In the genomic region with DNA sequence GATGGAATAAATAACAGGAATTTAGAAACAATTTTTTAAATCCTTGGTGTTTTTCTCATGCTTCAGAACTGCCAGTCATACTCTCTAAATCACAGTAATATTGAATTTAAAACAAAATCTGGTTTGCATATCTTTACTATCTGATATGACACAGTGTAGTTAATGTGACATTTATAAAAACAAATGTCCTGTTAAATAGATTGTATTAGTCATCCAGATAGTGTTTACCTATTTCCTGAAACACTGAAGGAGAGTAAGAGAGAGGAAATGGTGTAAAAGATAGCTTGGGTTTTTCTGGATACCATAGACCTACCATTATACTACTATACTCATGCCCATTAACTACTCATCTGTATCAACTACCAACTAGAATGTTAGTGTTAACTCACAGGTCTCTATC, we compare ENCODE assay signal across 16 cellular contexts.
DNase-seq lines count a peak whose midpoint lies in the region; ATAC-seq and TF ChIP-seq lines count a peak whose summit lies in the region.
"Had no signal": no experiment of that assay in that cellular context is flagged by ENCODE, and none has a peak within 500 bp of the region (broad histone marks: within the 10 kb centered on the region; RNA-seq: fewer than 3 reads in every experiment).

No MANE protein-coding gene starts in this region.

- intact Hi-C loops in PC-3 (cut with micrococcal nuclease), result loop anchor here (2.0 kb wide), 1 partner anchor 19 kb away; no protein-coding TSS in a partner anchor
- intact Hi-C loops in Right ventricle myocardium inferior (cut with DNase I), result no loop called here

- no peak for TF ChIP-seq CTCF in PC-3 (conservative IDR thresholded peaks at IDR 0.05; ENCODE audit: low read depth, low read length)

- H4K20me1 ChIP-seq in PC-3 (ENCODE audit: low read length), result no peaks in the 10 kb centered on the region
- H4K20me1 ChIP-seq: BLaER1 had no signal

- no peak overlapping the region for H3K4me3 ChIP-seq in PC-3 (ENCODE audit: low read length)
- H3K4me3 ChIP-seq: BLaER1, GM12878, GM23338 had no signal

- no peaks in the 10 kb centered on the region for H3K27me3 ChIP-seq in PC-3 (ENCODE audit: low read length)
- H3K27me3 ChIP-seq: BLaER1 had no signal

- no peaks in the 10 kb centered on the region for H3F3A ChIP-seq in PC-3 (ENCODE audit: low read length, unreplicated experiment)

- H3K79me2 ChIP-seq in PC-3 (ENCODE audit: low read length), result no peaks in the 10 kb centered on the region

- no peak overlapping the region for H3K9ac ChIP-seq in PC-3 (ENCODE audit: low read length)
- H3K9ac ChIP-seq: BLaER1 had no signal

- peaks cover 13% of the 10 kb centered on the region for H3K4me1 ChIP-seq in PC-3 (ENCODE audit: insufficient read depth, low read length)

- DNase-seq in A172 (ENCODE audit: low spot score) (peak; percentile 37), PC-3 (peak; percentile 25), Right ventricle myocardium inferior (ENCODE audit: missing footprints) (no peak), C1 segment of cervical spinal cord (lab: John Stamatoyannopoulos, UW) (no peak)
- DNase-seq: CD4-positive, alpha-beta T cell; CD8-positive, alpha-beta memory T cell; DMS 273 treated with DMSO at 0.1 percent for 48 hours; DND-41; GDM1; H9 had no signal

- H2AFZ ChIP-seq in PC-3 (ENCODE audit: low read length), result no peak overlapping the region
- H2AFZ ChIP-seq: GM23338 had no signal

- no peak overlapping the region for H3K27ac ChIP-seq in PC-3 (ENCODE audit: low read length)
- H3K27ac ChIP-seq: BLaER1 had no signal

- H3K4me2 ChIP-seq in PC-3 (ENCODE audit: low read length), result no peak overlapping the region
- H3K4me2 ChIP-seq: BLaER1, GM23338 had no signal

- ATAC-seq in PC-3 (peak; percentile 84), SK-N-SH treated with all-trans-retinoic acid at 6 μM for 48 hours (peak; percentile 91), GM21717 (IDR thresholded peaks at IDR 0.05; ENCODE audit: unreplicated experiment) (no peak), Right ventricle myocardium inferior (no peak)
- ATAC-seq: GM12878, GM23338, HCT116 had no signal

- H3K9me2 ChIP-seq in PC-3 (replicated peaks; ENCODE audit: low read length), result no peaks in the 10 kb centered on the region

- POLR2A ChIA-PET in PC-3 (lab: Charles Lee; ENCODE audit: unreplicated experiment), result no interaction called here

- CTCF ChIA-PET in PC-3 (lab: Charles Lee), result no interaction called here

- H3K36me3 ChIP-seq in PC-3 (ENCODE audit: low read depth, low read length), result no peaks in the 10 kb centered on the region
- H3K36me3 ChIP-seq: BLaER1 had no signal

- no TSS peak for BruUV-seq in PC-3 (replicated peaks; lab: Mats Ljungman, UMichigan)

- H3K9me3 ChIP-seq in PC-3 (ENCODE audit: low read length), result no peaks in the 10 kb centered on the region

TF ChIP-seq in SK-N-SH treated with all-trans-retinoic acid at 6 μM for 48 hours, 23 proteins besides CTCF, POLR2A, EP300 and RAD21 (continues in another document):
- TF ChIP-seq OSR1 (CRISPR knock-in tag; IDR thresholded peaks at IDR 0.05), result no peak
- TF ChIP-seq, protein P1, sequence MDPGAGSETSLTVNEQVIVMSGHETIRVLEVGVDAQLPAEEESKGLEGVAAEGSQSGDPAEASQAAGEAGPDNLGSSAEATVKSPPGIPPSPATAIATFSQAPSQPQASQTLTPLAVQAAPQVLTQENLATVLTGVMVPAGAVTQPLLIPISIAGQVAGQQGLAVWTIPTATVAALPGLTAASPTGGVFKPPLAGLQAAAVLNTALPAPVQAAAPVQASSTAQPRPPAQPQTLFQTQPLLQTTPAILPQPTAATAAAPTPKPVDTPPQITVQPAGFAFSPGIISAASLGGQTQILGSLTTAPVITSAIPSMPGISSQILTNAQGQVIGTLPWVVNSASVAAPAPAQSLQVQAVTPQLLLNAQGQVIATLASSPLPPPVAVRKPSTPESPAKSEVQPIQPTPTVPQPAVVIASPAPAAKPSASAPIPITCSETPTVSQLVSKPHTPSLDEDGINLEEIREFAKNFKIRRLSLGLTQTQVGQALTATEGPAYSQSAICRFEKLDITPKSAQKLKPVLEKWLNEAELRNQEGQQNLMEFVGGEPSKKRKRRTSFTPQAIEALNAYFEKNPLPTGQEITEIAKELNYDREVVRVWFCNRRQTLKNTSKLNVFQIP (CRISPR knock-in tag; IDR thresholded peaks at IDR 0.05; ENCODE audit: borderline replicate concordance, low read depth), result no peak
- no peak for TF ChIP-seq GLIS3 (CRISPR knock-in tag; IDR thresholded peaks at IDR 0.05)
- TF ChIP-seq RARB (CRISPR knock-in tag; IDR thresholded peaks at IDR 0.05), result peak; percentile 92
- peak; percentile 90; the same call in 1 of the 2 replicates for TF ChIP-seq ESRRG (CRISPR knock-in tag; IDR thresholded peaks at IDR 0.05)
- no peak for TF ChIP-seq CSDC2 (CRISPR knock-in tag; IDR thresholded peaks at IDR 0.05)
- TF ChIP-seq, protein P2, sequence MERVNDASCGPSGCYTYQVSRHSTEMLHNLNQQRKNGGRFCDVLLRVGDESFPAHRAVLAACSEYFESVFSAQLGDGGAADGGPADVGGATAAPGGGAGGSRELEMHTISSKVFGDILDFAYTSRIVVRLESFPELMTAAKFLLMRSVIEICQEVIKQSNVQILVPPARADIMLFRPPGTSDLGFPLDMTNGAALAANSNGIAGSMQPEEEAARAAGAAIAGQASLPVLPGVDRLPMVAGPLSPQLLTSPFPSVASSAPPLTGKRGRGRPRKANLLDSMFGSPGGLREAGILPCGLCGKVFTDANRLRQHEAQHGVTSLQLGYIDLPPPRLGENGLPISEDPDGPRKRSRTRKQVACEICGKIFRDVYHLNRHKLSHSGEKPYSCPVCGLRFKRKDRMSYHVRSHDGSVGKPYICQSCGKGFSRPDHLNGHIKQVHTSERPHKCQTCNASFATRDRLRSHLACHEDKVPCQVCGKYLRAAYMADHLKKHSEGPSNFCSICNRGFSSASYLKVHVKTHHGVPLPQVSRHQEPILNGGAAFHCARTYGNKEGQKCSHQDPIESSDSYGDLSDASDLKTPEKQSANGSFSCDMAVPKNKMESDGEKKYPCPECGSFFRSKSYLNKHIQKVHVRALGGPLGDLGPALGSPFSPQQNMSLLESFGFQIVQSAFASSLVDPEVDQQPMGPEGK (CRISPR knock-in tag; IDR thresholded peaks at IDR 0.05; ENCODE audit: borderline replicate concordance), result peak; percentile 91
- TF ChIP-seq ZNF70 (CRISPR knock-in tag; IDR thresholded peaks at IDR 0.05), result no peak
- no peak for TF ChIP-seq PPARA (CRISPR knock-in tag; IDR thresholded peaks at IDR 0.05; ENCODE audit: borderline replicate concordance)
- TF ChIP-seq ZNF565 (CRISPR knock-in tag; conservative IDR thresholded peaks at IDR 0.05; ENCODE audit: low read depth), result no peak
- peak; percentile 98 for TF ChIP-seq ISL1 (CRISPR knock-in tag; IDR thresholded peaks at IDR 0.05)
- TF ChIP-seq TOX (CRISPR knock-in tag; IDR thresholded peaks at IDR 0.05; ENCODE audit: borderline replicate concordance), result peak; percentile 95
- TF ChIP-seq ZNF8 (CRISPR knock-in tag; IDR thresholded peaks at IDR 0.05), result peak; percentile 35; the same call in 1 of the 2 replicates
- no peak for TF ChIP-seq ZFP3 (CRISPR knock-in tag; IDR thresholded peaks at IDR 0.05)
- TF ChIP-seq BACH2 (CRISPR knock-in tag; IDR thresholded peaks at IDR 0.05; ENCODE audit: borderline replicate concordance), result no peak
- TF ChIP-seq, protein P3, sequence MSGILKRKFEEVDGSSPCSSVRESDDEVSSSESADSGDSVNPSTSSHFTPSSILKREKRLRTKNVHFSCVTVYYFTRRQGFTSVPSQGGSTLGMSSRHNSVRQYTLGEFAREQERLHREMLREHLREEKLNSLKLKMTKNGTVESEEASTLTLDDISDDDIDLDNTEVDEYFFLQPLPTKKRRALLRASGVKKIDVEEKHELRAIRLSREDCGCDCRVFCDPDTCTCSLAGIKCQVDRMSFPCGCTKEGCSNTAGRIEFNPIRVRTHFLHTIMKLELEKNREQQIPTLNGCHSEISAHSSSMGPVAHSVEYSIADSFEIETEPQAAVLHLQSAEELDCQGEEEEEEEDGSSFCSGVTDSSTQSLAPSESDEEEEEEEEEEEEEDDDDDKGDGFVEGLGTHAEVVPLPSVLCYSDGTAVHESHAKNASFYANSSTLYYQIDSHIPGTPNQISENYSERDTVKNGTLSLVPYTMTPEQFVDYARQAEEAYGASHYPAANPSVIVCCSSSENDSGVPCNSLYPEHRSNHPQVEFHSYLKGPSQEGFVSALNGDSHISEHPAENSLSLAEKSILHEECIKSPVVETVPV (CRISPR knock-in tag; IDR thresholded peaks at IDR 0.05), result 0 out of 2 replicates have a peak, but pooled peaks have one; percentile 42
- TF ChIP-seq ARNTL (CRISPR knock-in tag; IDR thresholded peaks at IDR 0.05; ENCODE audit: borderline replicate concordance, low read depth), result no peak
- TF ChIP-seq, protein P4, sequence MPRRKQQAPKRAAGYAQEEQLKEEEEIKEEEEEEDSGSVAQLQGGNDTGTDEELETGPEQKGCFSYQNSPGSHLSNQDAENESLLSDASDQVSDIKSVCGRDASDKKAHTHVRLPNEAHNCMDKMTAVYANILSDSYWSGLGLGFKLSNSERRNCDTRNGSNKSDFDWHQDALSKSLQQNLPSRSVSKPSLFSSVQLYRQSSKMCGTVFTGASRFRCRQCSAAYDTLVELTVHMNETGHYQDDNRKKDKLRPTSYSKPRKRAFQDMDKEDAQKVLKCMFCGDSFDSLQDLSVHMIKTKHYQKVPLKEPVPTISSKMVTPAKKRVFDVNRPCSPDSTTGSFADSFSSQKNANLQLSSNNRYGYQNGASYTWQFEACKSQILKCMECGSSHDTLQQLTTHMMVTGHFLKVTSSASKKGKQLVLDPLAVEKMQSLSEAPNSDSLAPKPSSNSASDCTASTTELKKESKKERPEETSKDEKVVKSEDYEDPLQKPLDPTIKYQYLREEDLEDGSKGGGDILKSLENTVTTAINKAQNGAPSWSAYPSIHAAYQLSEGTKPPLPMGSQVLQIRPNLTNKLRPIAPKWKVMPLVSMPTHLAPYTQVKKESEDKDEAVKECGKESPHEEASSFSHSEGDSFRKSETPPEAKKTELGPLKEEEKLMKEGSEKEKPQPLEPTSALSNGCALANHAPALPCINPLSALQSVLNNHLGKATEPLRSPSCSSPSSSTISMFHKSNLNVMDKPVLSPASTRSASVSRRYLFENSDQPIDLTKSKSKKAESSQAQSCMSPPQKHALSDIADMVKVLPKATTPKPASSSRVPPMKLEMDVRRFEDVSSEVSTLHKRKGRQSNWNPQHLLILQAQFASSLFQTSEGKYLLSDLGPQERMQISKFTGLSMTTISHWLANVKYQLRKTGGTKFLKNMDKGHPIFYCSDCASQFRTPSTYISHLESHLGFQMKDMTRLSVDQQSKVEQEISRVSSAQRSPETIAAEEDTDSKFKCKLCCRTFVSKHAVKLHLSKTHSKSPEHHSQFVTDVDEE (CRISPR knock-in tag; IDR thresholded peaks at IDR 0.05), result no peak

Comparison
In these comparisons a context has a peak if more than half of its experiments do, and no peak if none do; other contexts are left out.
1. DNase-seq: peak in A172 (single experiment) and PC-3 (single experiment); none in Right ventricle myocardium inferior (single experiment) and C1 segment of cervical spinal cord (0 of 14).
2. ATAC-seq: peak in PC-3 (single experiment) and SK-N-SH treated with all-trans-retinoic acid at 6 μM for 48 hours (single experiment); none in GM21717 (single experiment) and Right ventricle myocardium inferior (single experiment).